In the genomic region with DNA sequence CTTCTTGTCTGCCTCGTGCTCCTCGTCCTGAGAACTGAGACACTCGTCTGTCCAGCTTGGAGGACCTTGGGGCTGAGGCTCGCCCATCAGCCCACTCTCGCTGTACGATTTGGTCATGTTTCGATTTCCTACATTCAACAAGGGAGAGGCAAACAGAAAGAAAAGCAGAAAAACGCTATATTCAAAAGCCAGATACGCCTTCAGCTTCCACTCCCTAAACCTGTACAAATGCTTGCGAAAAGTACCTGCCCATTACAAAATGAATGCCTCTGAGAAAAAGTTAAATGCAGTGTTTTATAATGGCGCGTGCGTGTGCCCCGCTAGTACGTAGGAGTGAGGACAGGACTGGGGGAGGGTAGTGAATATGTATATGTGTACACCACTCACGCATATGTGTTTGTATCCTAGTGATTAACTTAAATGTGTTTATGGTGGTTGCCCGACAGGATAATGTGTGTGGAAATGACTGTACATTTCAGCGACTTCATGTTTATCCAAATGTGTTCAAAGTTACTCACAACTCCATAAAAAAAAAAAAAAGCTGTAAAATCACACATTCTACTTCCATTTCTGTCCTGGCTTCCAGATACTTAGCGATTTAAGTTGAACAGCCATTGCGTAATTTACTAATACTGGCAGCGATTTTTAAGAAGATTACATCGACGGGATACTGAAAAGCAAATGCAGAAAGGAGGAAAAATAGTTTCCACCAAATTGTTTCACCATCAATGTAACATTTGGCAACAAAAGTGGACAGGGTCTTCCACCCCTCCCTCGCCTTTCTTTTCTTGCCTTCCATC, we compare ENCODE assay signal across 22 cellular contexts. TPM values are rescaled to one million over a fixed set of nuclear protein-coding genes. Genes with fewer than 3 reads are reported as not detected.
A peak's percentile ranks its signal among the peaks of the same experiment; 100 is the strongest.
DNase-seq lines count a peak whose midpoint lies in the region; ATAC-seq, FAIRE-seq and TF ChIP-seq lines count a peak whose summit lies in the region.
"Had no signal": no experiment of that assay in that cellular context is flagged by ENCODE, and none has a peak within 500 bp of the region (broad histone marks: within the 10 kb centered on the region; RNA-seq: fewer than 3 reads in every experiment).

No MANE protein-coding gene starts in this region.

- in situ Hi-C loops in HepG2 (cut with HindIII; ENCODE audit: extremely low pct_ligation_motif_present, low pct_unique_long_range_greater_than_20kb): no loop called here

- no TSS peak for BruUV-seq in HepG2 (replicated peaks; lab: Mats Ljungman, UMichigan)

- H3K4me3 Mint-ChIP-seq in T-helper 17 cell: peak overlapping the region; percentile 15
- H3K4me3 Mint-ChIP-seq: activated T-cell treated with anti-CD3 and anti-CD28 coated beads, Interleukin-2, amount 50 U/mL, for 4 hours had no signal

- H3K27ac Mint-ChIP-seq in T-helper 17 cell: no peak overlapping the region

- DNase-seq in HepG2 (ENCODE audit: low spot score): no peak
- DNase-seq in right lobe of liver: no peak
- DNase-seq in T-helper 17 cell: no peak
- DNase-seq in superior temporal gyrus (ENCODE audit: extremely low spot score): peak; percentile 20
- no peak for DNase-seq in pons (ENCODE audit: low spot score)
- DNase-seq in C1 segment of cervical spinal cord (lab: John Stamatoyannopoulos, UW): no peak
- DNase-seq: activated CD4-positive, alpha-beta T cell treated with anti-CD3 and anti-CD28 coated beads for 4 hours; AML-193; GOT3; NCI-H2081; NCI-H526 treated with DMSO at 0.1 percent for 48 hours; OCI-M1; SIG-M5 had no signal

- H3K4me1 ChIP-seq in HepG2 (ENCODE audit: insufficient read depth, low read length): no peaks in the 10 kb centered on the region
- H3K4me1 ChIP-seq in right lobe of liver: peaks cover 0 to 4% (median 0%) of the 10 kb centered on the region in 4 donors
- peaks cover 26% of the 10 kb centered on the region for H3K4me1 ChIP-seq in endocrine pancreas (ENCODE audit: control insufficient read depth, insufficient read depth, low read length)

- no peak for TF ChIP-seq RAD21 in HepG2 (CRISPR knock-in tag; IDR thresholded peaks at IDR 0.05)

- H3K36me3 ChIP-seq in HepG2 (replicated peaks in 1 of 2; ENCODE audit: control insufficient read depth in 1 of 2, insufficient read depth in 2 of 2, low read length in 2 of 2) (no peaks in the 10 kb centered on the region), right lobe of liver (no peaks in the 10 kb centered on the region), endocrine pancreas (ENCODE audit: control insufficient read depth, insufficient read depth, low read length) (peaks cover 13% of the 10 kb centered on the region)
- H3K36me3 ChIP-seq: left lung, prostate gland, tibial nerve had no signal

- intact Hi-C loops in HepG2 (cut with micrococcal nuclease; ENCODE audit: unreplicated experiment) (no loop called here), right lobe of liver (cut with DNase I) (no loop called here)

- no peak overlapping the region for H2AFZ ChIP-seq in HepG2 (ENCODE audit: low read length)

- H3K4me3 ChIP-seq in HepG2 (replicated peaks in 1 of 3; ENCODE audit: insufficient read depth in 1 of 3, low read depth in 2 of 3, low read length in 3 of 3): no peak overlapping the region
- H3K4me3 ChIP-seq in right lobe of liver: no peak overlapping the region
- H3K4me3 ChIP-seq in endocrine pancreas (ENCODE audit: control insufficient read depth, insufficient read depth, low read length): peak overlapping the region; percentile 97
- H3K4me3 ChIP-seq: left lung, prostate gland, tibial nerve had no signal

- no peak for ATAC-seq in HepG2
- ATAC-seq in right lobe of liver: no peak
- no peak for ATAC-seq in T-helper 17 cell

- no peaks in the 10 kb centered on the region for H3K79me2 ChIP-seq in HepG2 (ENCODE audit: insufficient read depth, low read length)

- H3K9ac ChIP-seq in HepG2 (ENCODE audit: insufficient read depth, low read depth, low read length) (no peak overlapping the region), endocrine pancreas (ENCODE audit: control insufficient read depth, insufficient read depth, low read length) (peak overlapping the region; percentile 98)

- TF ChIP-seq CTCF in HepG2 (CRISPR knock-in tag; IDR thresholded peaks at IDR 0.05) (no peak), right lobe of liver (IDR thresholded peaks at IDR 0.05) (no peak)

- no peak for TF ChIP-seq EP300 in HepG2 (IDR thresholded peaks at IDR 0.05; ENCODE audit: low read depth in 2 of 2, low read length in 2 of 2)
- TF ChIP-seq EP300 in HepG2 (CRISPR knock-in tag; IDR thresholded peaks at IDR 0.05; ENCODE audit: borderline replicate concordance): no peak

- CTCF ChIA-PET in HepG2 (lab: Yijun Ruan, JAX; ENCODE audit: low intra/inter-chr PET ratio, low total read pairs): no interaction called here

- H3K27me3 ChIP-seq in HepG2 (ENCODE audit: control insufficient read depth in 1 of 2, insufficient read depth in 2 of 2, low read length in 2 of 2) (peaks cover 6 to 37% of the 10 kb centered on the region in 2 experiments; a peak in 4 of 5 replicates), right lobe of liver (peaks cover 0 to 4% of the 10 kb centered on the region in 2 donors), endocrine pancreas (ENCODE audit: control insufficient read depth, insufficient read depth, low read length) (no peaks in the 10 kb centered on the region)

- no peak overlapping the region for H3K4me2 ChIP-seq in HepG2 (ENCODE audit: low read depth, low read length)

- WGBS in HepG2 (ENCODE audit: low lambda C conversion rate): 34% methylated on average over 24 of the region's 24 CpGs
- 12% methylated on average over 23 of the region's 24 CpGs for WGBS in right lobe of liver (ENCODE audit: insufficient coverage, low coverage, low lambda C conversion rate, missing lambda C conversion rate)

- POLR2A ChIA-PET in HepG2 (lab: Yijun Ruan, JAX): no interaction called here

- H3K27ac ChIP-seq in HepG2 (ENCODE audit: extremely low read length, insufficient read depth, low read length): no peak overlapping the region
- H3K27ac ChIP-seq in right lobe of liver: no peak overlapping the region
- H3K27ac ChIP-seq: left lung, prostate gland, tibial nerve had no signal

- H3K36me3 Mint-ChIP-seq in T-helper 17 cell (ENCODE audit: low read depth): peaks cover 4% of the 10 kb centered on the region

- H3K27me3 Mint-ChIP-seq in T-helper 17 cell: peaks cover 69% of the 10 kb centered on the region

- no peak for FAIRE-seq in HepG2 (lab: Jason Lieb, UNC)
- FAIRE-seq: colon, endothelial cell of umbilical vein had no signal

- H3K4me1 Mint-ChIP-seq in T-helper 17 cell: peaks cover 25% of the 10 kb centered on the region

- no peaks in the 10 kb centered on the region for H3K9me3 ChIP-seq in HepG2 (ENCODE audit: low read length)
- no peaks in the 10 kb centered on the region for H3K9me3 ChIP-seq in right lobe of liver
- no peaks in the 10 kb centered on the region for H3K9me3 ChIP-seq in T-helper 17 cell (ENCODE audit: control insufficient read depth, low read length, poor library complexity, severe bottlenecking)
- H3K9me3 ChIP-seq in endocrine pancreas (ENCODE audit: control insufficient read depth, low read length): no peaks in the 10 kb centered on the region
- H3K9me3 ChIP-seq: left lung, prostate gland, tibial nerve had no signal

- H4K20me1 ChIP-seq in HepG2 (ENCODE audit: insufficient read depth, low read length): no peaks in the 10 kb centered on the region; the same call in 1 of the 2 replicates

- TF ChIP-seq POLR2A in HepG2 (IDR thresholded peaks at IDR 0.05; ENCODE audit: insufficient read depth in 1 of 2, low read depth in 2 of 2, low read length in 2 of 2) (no peak), right lobe of liver (IDR thresholded peaks at IDR 0.05) (no peak)

RNA-seq across cellular contexts. Expression of a gene that starts 1.4 kb away (rescaled TPM):
- total RNA-seq in HepG2 (2016; rRNA removed; fragmentation: Illumina TruSeq; extraction: Trizol) (not detected in 2 replicates), right lobe of liver (not detected), T-helper 17 cell (not detected)
- total RNA-seq in HepG2 (2016; cell fraction: cytosol; rRNA removed; fragmentation: Illumina TruSeq; extraction: Trizol; ENCODE audit: low read depth): not detected in 2 replicates
- total RNA-seq in HepG2 (2016; cell fraction: insoluble cytoplasmic fraction; rRNA removed; fragmentation: Illumina TruSeq; extraction: Trizol): not detected in 2 replicates
- total RNA-seq in HepG2 (2016; cell fraction: membrane; rRNA removed; fragmentation: Illumina TruSeq; extraction: Trizol): not detected in 2 replicates
- total RNA-seq in HepG2 (2016; cell fraction: nucleus; rRNA removed; fragmentation: Illumina TruSeq; extraction: Trizol): not detected in 2 replicates
- polyA plus RNA-seq in HepG2 (2011; rRNA removed): not detected in 2 replicates
- not detected in 2 replicates for polyA plus RNA-seq in HepG2 (2011; cell fraction: cytosol; rRNA removed)
- polyA plus RNA-seq in HepG2 (2011; cell fraction: nucleus; rRNA removed): not detected in 2 replicates
- polyA plus RNA-seq in HepG2 (2012): not detected in 2 replicates
- not detected in 2 replicates for polyA plus RNA-seq in HepG2 (2016; cell fraction: cytosol; fragmentation: Illumina TruSeq; extraction: Trizol; ENCODE audit: low read depth)
- polyA plus RNA-seq in HepG2 (2016; cell fraction: insoluble cytoplasmic fraction; fragmentation: Illumina TruSeq; extraction: Trizol; ENCODE audit: low read depth): not detected in 2 replicates
- polyA plus RNA-seq in HepG2 (2016; cell fraction: membrane; fragmentation: Illumina TruSeq; extraction: Trizol; ENCODE audit: low read depth): not detected in 2 replicates
- not detected in 2 replicates for polyA plus RNA-seq in HepG2 (2016; cell fraction: nucleus; fragmentation: Illumina TruSeq; extraction: Trizol; ENCODE audit: insufficient read depth, low read depth)
- not detected in 2 replicates for polyA minus RNA-seq in HepG2 (2011; rRNA and poly(A)+ RNA removed; ENCODE audit: low replicate concordance)
- not detected in 2 replicates for polyA minus RNA-seq in HepG2 (2011; cell fraction: cytosol; rRNA and poly(A)+ RNA removed)
- polyA minus RNA-seq in HepG2 (2011; cell fraction: nucleus; rRNA and poly(A)+ RNA removed): not detected in 2 replicates
- total RNA-seq: activated T-cell treated with anti-CD3 and anti-CD28 coated beads, Interleukin-2, amount 50 U/mL, for 4 hours; endothelial cell of umbilical vein; fibroblast of villous mesenchyme; left lung; mucosa of gallbladder; prostate gland; tibial nerve had no signal
- polyA plus RNA-seq: endothelial cell of umbilical vein had no signal

RNA-seq across cellular contexts. Expression of a gene that starts 22.0 kb away (rescaled TPM):
- total RNA-seq in HepG2 (2016; rRNA removed; fragmentation: Illumina TruSeq; extraction: Trizol): not detected in 2 replicates
- total RNA-seq in HepG2 (2016; cell fraction: cytosol; rRNA removed; fragmentation: Illumina TruSeq; extraction: Trizol; ENCODE audit: low read depth): not detected in 2 replicates
- total RNA-seq in HepG2 (2016; cell fraction: insoluble cytoplasmic fraction; rRNA removed; fragmentation: Illumina TruSeq; extraction: Trizol): not detected in 2 replicates
- total RNA-seq in HepG2 (2016; cell fraction: membrane; rRNA removed; fragmentation: Illumina TruSeq; extraction: Trizol): not detected in 2 replicates
- not detected in 2 replicates for total RNA-seq in HepG2 (2016; cell fraction: nucleus; rRNA removed; fragmentation: Illumina TruSeq; extraction: Trizol)
- polyA plus RNA-seq in HepG2 (2011; rRNA removed): not detected in 2 replicates
- not detected in 2 replicates for polyA plus RNA-seq in HepG2 (2011; cell fraction: cytosol; rRNA removed)
- polyA plus RNA-seq in HepG2 (2011; cell fraction: nucleus; rRNA removed): not detected in 2 replicates
- polyA plus RNA-seq in HepG2 (2012): not detected in 2 replicates
- polyA plus RNA-seq in HepG2 (2016; cell fraction: cytosol; fragmentation: Illumina TruSeq; extraction: Trizol; ENCODE audit: low read depth): not detected in 2 replicates
- not detected in 2 replicates for polyA plus RNA-seq in HepG2 (2016; cell fraction: insoluble cytoplasmic fraction; fragmentation: Illumina TruSeq; extraction: Trizol; ENCODE audit: low read depth)
- polyA plus RNA-seq in HepG2 (2016; cell fraction: membrane; fragmentation: Illumina TruSeq; extraction: Trizol; ENCODE audit: low read depth): not detected in 2 replicates
- not detected in 2 replicates for polyA plus RNA-seq in HepG2 (2016; cell fraction: nucleus; fragmentation: Illumina TruSeq; extraction: Trizol; ENCODE audit: insufficient read depth, low read depth)
- polyA minus RNA-seq in HepG2 (2011; rRNA and poly(A)+ RNA removed; ENCODE audit: low replicate concordance): not detected in 2 replicates
- not detected in 2 replicates for polyA minus RNA-seq in HepG2 (2011; cell fraction: cytosol; rRNA and poly(A)+ RNA removed)
- not detected in 2 replicates for polyA minus RNA-seq in HepG2 (2011; cell fraction: nucleus; rRNA and poly(A)+ RNA removed)
- total RNA-seq in right lobe of liver: under 1 TPM in 1 of 6 experiments, not detected in 5; 0.37 TPM
- not detected for total RNA-seq in T-helper 17 cell
- total RNA-seq: endothelial cell of umbilical vein, tibial nerve had no signal
- polyA plus RNA-seq: endothelial cell of umbilical vein had no signal
